ENCODE assay signal across 8 cellular contexts in the genomic region with DNA sequence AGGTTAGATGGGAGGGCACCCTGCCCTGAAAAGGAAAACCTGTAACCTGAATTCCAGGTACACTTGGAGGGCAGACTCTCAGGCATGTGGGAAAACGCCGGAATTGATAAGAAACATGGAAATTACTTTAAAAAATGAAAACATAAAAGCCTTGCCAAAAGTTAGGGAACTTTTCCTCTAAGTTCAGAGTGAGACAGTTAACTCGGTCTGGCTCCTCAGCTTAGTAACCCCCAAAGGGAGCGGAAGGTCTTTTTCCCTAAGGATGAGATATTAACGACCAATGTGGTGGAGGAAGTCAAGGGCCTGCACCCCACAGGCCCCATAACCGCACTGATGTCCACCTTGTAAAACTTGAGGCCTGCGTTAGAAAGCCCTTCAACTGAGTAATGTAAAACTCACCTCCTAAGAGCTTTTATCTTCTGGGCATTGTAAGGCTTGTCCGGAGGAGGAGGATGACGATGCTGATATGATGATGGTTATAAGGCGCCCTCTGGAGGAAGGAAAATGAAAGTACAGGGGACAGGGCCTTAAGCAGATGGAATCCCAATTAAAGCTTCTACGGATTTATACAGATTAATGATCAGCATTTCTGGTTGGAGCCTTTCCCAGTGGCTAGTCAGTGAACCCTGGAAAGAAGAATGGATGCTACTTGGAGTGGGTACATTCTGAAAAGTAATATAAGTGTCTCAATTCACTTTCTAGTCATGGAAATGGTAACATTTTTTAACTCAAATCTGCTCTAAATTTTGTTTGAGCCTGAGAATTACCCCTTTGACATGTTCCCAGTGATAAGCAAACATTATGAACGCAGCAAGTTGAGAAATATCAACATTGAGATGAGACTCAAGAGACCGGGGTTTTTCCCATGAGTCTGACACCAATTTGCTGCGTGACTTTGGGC. TPM values are rescaled to one million over a fixed set of nuclear protein-coding genes. Genes with fewer than 3 reads are reported as not detected.
A peak's percentile ranks its signal among the peaks of the same experiment; 100 is the strongest.
DNase-seq lines count a peak whose midpoint lies in the region; ATAC-seq and TF ChIP-seq lines count a peak whose summit lies in the region.

No MANE protein-coding gene starts in this region.

- peaks cover 0 to 7% of the 10 kb centered on the region in 2 donors for H3K4me1 ChIP-seq in duodenal mucosa (ENCODE audit: control insufficient read depth in 1 of 2, insufficient read depth in 2 of 2, low read length in 2 of 2)
- peaks cover 0 to 66% (median 22%) of the 10 kb centered on the region in 4 donors for H3K4me1 ChIP-seq in tibial nerve

- no peaks in the 10 kb centered on the region for H3K27me3 ChIP-seq in MG63
- peaks cover 0 to 4% of the 10 kb centered on the region in 2 donors for H3K27me3 ChIP-seq in duodenal mucosa (ENCODE audit: control insufficient read depth in 1 of 2, insufficient read depth in 2 of 2, low read length in 2 of 2)
- H3K27me3 ChIP-seq in tibial nerve, result no peaks in the 10 kb centered on the region

- H3K36me3 ChIP-seq in MG63, result peaks cover 40% of the 10 kb centered on the region
- peaks cover 22% of the 10 kb centered on the region for H3K36me3 ChIP-seq in SK-N-MC (ENCODE audit: insufficient read depth, low read length)
- no peaks in the 10 kb centered on the region for H3K36me3 ChIP-seq in duodenal mucosa (ENCODE audit: control insufficient read depth in 1 of 2, insufficient read depth in 2 of 2, low read length in 2 of 2)
- H3K36me3 ChIP-seq in tibial nerve, result peaks cover 0 to 5% (median 0%) of the 10 kb centered on the region in 3 donors

- H3K9me3 ChIP-seq in MG63 (no peaks in the 10 kb centered on the region), SK-N-MC (ENCODE audit: low read depth, low read length) (no peaks in the 10 kb centered on the region), duodenal mucosa (ENCODE audit: control insufficient read depth in 1 of 2, low read length in 2 of 2) (no peaks in the 10 kb centered on the region), tibial nerve (no peaks in the 10 kb centered on the region)

- TF ChIP-seq POLR2A in lower leg skin (IDR thresholded peaks at IDR 0.05) (no peak), tibial nerve (IDR thresholded peaks at IDR 0.05) (peak; percentile 1 to 29)

- peak in 1 of 2 donors; percentile 78 for TF ChIP-seq EP300 in tibial nerve (IDR thresholded peaks at IDR 0.05)

- TF ChIP-seq CTCF in GM12873 (IDR thresholded peaks at IDR 0.05; ENCODE audit: insufficient read depth, low read depth, low read length, missing control alignments), result peak; percentile 80
- TF ChIP-seq CTCF in lower leg skin (IDR thresholded peaks at IDR 0.05), result peak in 1 of 3 donors; percentile 26
- peak; percentile 73 to 92 (median 84) for TF ChIP-seq CTCF in tibial nerve (IDR thresholded peaks at IDR 0.05)

- DNase-seq in ACHN, result peak; percentile 62
- DNase-seq in MG63, result peak; percentile 30
- peak; percentile 90 for DNase-seq in SK-N-MC (ENCODE audit: low read depth, low spot score)
- peak in 1 of 2 donors; percentile 70 for DNase-seq in lower leg skin (ENCODE audit: low spot score in 2 of 2)
- peak; percentile 30 to 84 for DNase-seq in tibial nerve (ENCODE audit: low spot score in 2 of 2)

- in situ Hi-C loops in ACHN (cut with HindIII; ENCODE audit: low pct_ligation_motif_present, low pct_unique_long_range_greater_than_20kb, low sequenced_read_pairs), result no loop called here

- H3K4me3 ChIP-seq in MG63 (peak overlapping the region; percentile 82), SK-N-MC (peak overlapping the region; percentile 89), duodenal mucosa (ENCODE audit: low read depth in 1 of 2, low read length in 2 of 2) (peak overlapping the region; percentile 46 to 72), lower leg skin (ENCODE audit: low read depth, poor library complexity, severe bottlenecking) (peak overlapping the region; percentile 57), tibial nerve (peak overlapping the region; percentile 48 to 68 (median 60))

- H3K9ac ChIP-seq in SK-N-MC (ENCODE audit: insufficient read length) (peak overlapping the region; percentile 78), duodenal mucosa (ENCODE audit: low read depth in 1 of 2, low read length in 2 of 2) (peak overlapping the region; percentile 52 to 56)

- H3K27ac ChIP-seq in SK-N-MC, result peak overlapping the region; percentile 90
- H3K27ac ChIP-seq in duodenal mucosa (ENCODE audit: low read depth, low read length), result peak overlapping the region; percentile 74
- H3K27ac ChIP-seq in tibial nerve, result peak overlapping the region; percentile 84 to 96 (median 89)

- 11 to 13% methylated on average over 14 of the region's 14 CpGs for WGBS in lower leg skin, 2 donors
- WGBS in tibial nerve, 2 donors, result 7 to 12% methylated on average over 14 of the region's 14 CpGs

- intact Hi-C loops in lower leg skin (cut with DNase I; ENCODE audit: low total_unique reads), result no loop called here

- ATAC-seq in HG02588 (IDR thresholded peaks at IDR 0.05; ENCODE audit: unreplicated experiment), result peak; percentile 86

RNA-seq across cellular contexts. Expression of gene COL1A2, which starts 0.7 kb away (rescaled TPM):
- 218 and 306 TPM in 2 replicates for total RNA-seq in MG63 (2014; rRNA removed; shearing (Covaris generic); ENCODE audit: low replicate concordance)
- total RNA-seq in lower leg skin, result 100 to 1,000 TPM in 1 of 4 donors, 10 to 100 TPM in 3; 25.7 to 263 (median 33.6) TPM
- total RNA-seq in tibial nerve, result 100 to 1,000 TPM; 235 to 747 (median 399) TPM

Comparison
In these comparisons a context has a peak if more than half of its experiments do, and no peak if none do; other contexts are left out.
1. POLR2A ChIP-seq: peak in tibial nerve (2 of 2); none in lower leg skin (0 of 2).
2. Peak in every context shown above with its lines, with median percentiles within 50 percentile points of each other: H3K4me3 ChIP-seq and H3K27ac ChIP-seq.